In the genomic region with DNA sequence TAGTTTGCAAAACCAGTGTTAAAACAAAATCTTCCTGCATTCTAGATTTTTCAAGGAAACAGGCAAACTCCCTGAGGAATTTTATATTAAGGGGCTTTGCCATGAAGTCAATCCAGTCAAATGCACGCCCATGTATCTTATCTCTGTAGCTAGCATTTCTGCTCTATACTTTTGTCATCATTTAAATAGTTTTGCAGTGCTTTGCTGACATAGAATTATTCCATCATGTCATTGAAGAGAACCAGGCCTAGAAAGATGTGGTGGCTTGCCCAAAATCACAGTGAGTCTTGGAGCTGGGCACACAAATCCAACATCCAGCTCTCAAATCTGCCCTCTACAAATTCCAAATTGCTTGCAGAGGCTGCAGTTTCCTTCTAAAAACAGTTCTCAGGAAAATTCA, we compare ENCODE assay signal across 32 cellular contexts.
"Had no signal": no experiment of that assay in that cellular context is flagged by ENCODE, and none has a peak within 500 bp of the region (broad histone marks: within the 10 kb centered on the region; RNA-seq: fewer than 3 reads in every experiment).

No MANE protein-coding gene starts in this region.

- DNase-seq: activated B cell treated with CpG ODN at 0.5 μM for 24 hours; activated CD4-positive, alpha-beta memory T cell treated with anti-CD3 and anti-CD28 coated beads for 36 hours; activated CD4-positive, alpha-beta T cell treated with anti-CD3 and anti-CD28 coated beads for 4 hours; activated CD4-positive, alpha-beta T cell treated with anti-CD3 and anti-CD28 coated beads, Interleukin-2, amount 10 ng/mL, durations not matched to agents 24 days and 14 days; activated CD4-positive, alpha-beta T cell treated with anti-CD3 and anti-CD28 coated beads, Interleukin-2, amount 50 U/mL, for 1 hour; activated CD4-positive, alpha-beta T cell treated with anti-CD3 and anti-CD28 coated beads, Interleukin-2, amount 50 U/mL, for 4 hours; activated CD4-positive, CD25-positive, alpha-beta regulatory T cell treated with anti-CD3 and anti-CD28 coated beads, Interleukin-2, amount 50 U/mL, for 72 hours; activated CD8-positive, alpha-beta memory T cell treated with anti-CD3 and anti-CD28 coated beads, Interleukin-2, amount 50 U/mL, for 4 hours; activated CD8-positive, alpha-beta T cell treated with anti-CD3 and anti-CD28 coated beads for 36 hours; activated effector memory CD4-positive, alpha-beta T cell treated with anti-CD3 and anti-CD28 coated beads, Interleukin-2, amount 50 U/mL, for 16 hours; activated gamma-delta T cell treated with Interleukin-2 at 50 U/mL for 16 hours; activated naive CD4-positive, alpha-beta T cell; activated naive CD4-positive, alpha-beta T cell treated with anti-CD3 and anti-CD28 coated beads for 36 hours; activated naive CD4-positive, alpha-beta T cell treated with anti-CD3 and anti-CD28 coated beads, Interleukin-2, amount 50 U/mL, for 16 hours; activated naive CD8-positive, alpha-beta T cell treated with anti-CD3 and anti-CD28 coated beads for 36 hours; activated T-cell treated with anti-CD3 and anti-CD28 coated beads for 4 hours; activated T-cell treated with anti-CD3 and anti-CD28 coated beads, Interleukin-2, amount 50 U/mL, for 1 hour; activated T-cell treated with anti-CD3 and anti-CD28 coated beads, Interleukin-2, amount 50 U/mL, for 4 hours; activated T-cell treated with anti-CD3 and anti-CD28 coated beads, Interleukin-2, amount 50 U/mL, for 72 hours; amygdala; anterior cingulate cortex; caudate nucleus; cerebellar nuclear complex; T-helper 2 cell; T-helper 9 cell had no signal

- H3K36me3 ChIP-seq: ascending aorta, cardiac muscle cell had no signal

- H3K27ac ChIP-seq: ascending aorta, cardiac muscle cell, VCaP had no signal

- H3K27me3 ChIP-seq: ascending aorta, cardiac muscle cell had no signal

- H3K4me3 ChIP-seq: ascending aorta, cardiac muscle cell had no signal

- H3K9me3 ChIP-seq: ascending aorta had no signal

- ATAC-seq: activated CD8-positive, alpha-beta T cell treated with anti-CD3 and anti-CD28 coated beads for 36 hours; activated naive CD4-positive, alpha-beta T cell treated with anti-CD3 and anti-CD28 coated beads, Interleukin-2, amount 50 U/mL, for 72 hours; activated T-cell treated with anti-CD3 and anti-CD28 coated beads, Interleukin-2, amount 50 U/mL, for 4 hours; activated T-cell treated with anti-CD3 and anti-CD28 coated beads, Interleukin-2, amount 50 U/mL, for 72 hours; activated T-helper 17 cell treated with anti-CD3 and anti-CD28 coated beads, Interleukin-2, amount 50 U/mL, for 72 hours had no signal

- FAIRE-seq: bronchial epithelial cell, TTC549 had no signal
